In genomic region chr13:42490676-42491075, GRCh38 we compare ENCODE assay signal across 19 cellular contexts.
"Had no signal": no experiment of that assay in that cellular context is flagged by ENCODE, and none has a peak within 500 bp of the region (broad histone marks: within the 10 kb centered on the region; RNA-seq: fewer than 3 reads in every experiment).

No MANE protein-coding gene starts in this region.

- H3K27ac ChIP-seq: SJCRH30 had no signal

- H3K4me3 ChIP-seq: MG63, SJCRH30 had no signal

- ATAC-seq: Panc1, Right ventricle myocardium inferior, SK-N-SH treated with all-trans-retinoic acid at 6 μM for 48 hours had no signal

- H3K27me3 ChIP-seq: MG63, SJCRH30 had no signal

- H3K36me3 ChIP-seq: MG63, SJCRH30 had no signal

- DNase-seq: KBM-7, MG63, NCI-H1092, NCI-H1105 treated with DMSO at 0.1 percent for 48 hours, NCI-H1417 treated with DMSO at 0.1 percent for 48 hours, NCI-H146, NCI-H1694 treated with DMSO at 0.1 percent for 48 hours, NCI-H1930, NCI-H2081, NCI-H2107, NCI-H2227 treated with DMSO at 0.1 percent for 48 hours, NCI-H524, NCI-H526 treated with DMSO at 0.1 percent for 48 hours, NCI-H774, SHP77 treated with DMSO at 0.1 percent for 48 hours, SJCRH30 had no signal

- H3K9me3 ChIP-seq: SJCRH30 had no signal
